In genomic region chr4:1496116-1496642, GRCh38 we compare ENCODE assay signal across 1 cellular context.
TF ChIP-seq lines count a peak whose summit lies in the region.

No MANE protein-coding gene starts in this region.

TF ChIP-seq in SK-N-SH treated with all-trans-retinoic acid at 6 μM for 48 hours, 23 proteins besides CTCF, POLR2A, EP300 and RAD21 (continued from another document):
- TF ChIP-seq CREB5 (CRISPR knock-in tag; IDR thresholded peaks at IDR 0.05; ENCODE audit: low read depth) = no peak
- no peak for TF ChIP-seq GLIS3 (CRISPR knock-in tag; IDR thresholded peaks at IDR 0.05)
